33 cellular contexts compared by ENCODE assay signal in genomic region chr2:88711331-88711730, GRCh38.
"Had no signal": no experiment of that assay in that cellular context is flagged by ENCODE, and none has a peak within 500 bp of the region (broad histone marks: within the 10 kb centered on the region; RNA-seq: fewer than 3 reads in every experiment).

No MANE protein-coding gene starts in this region.

- H3K9me3 Mint-ChIP-seq: activated B cell treated with CpG ODN at 0.5 μM for 24 hours; activated CD8-positive, alpha-beta T cell treated with anti-CD3 and anti-CD28 coated beads for 36 hours; activated naive CD4-positive, alpha-beta T cell treated with anti-CD3 and anti-CD28 coated beads, Interleukin-2, amount 10 ng/mL, durations not matched to agents 7 days and 5 days; activated naive CD4-positive, alpha-beta T cell treated with anti-CD3 and anti-CD28 coated beads, Interleukin-2, amount 50 U/mL, for 72 hours; central memory CD8-positive, alpha-beta T cell; dendritic cell treated with granulocyte-macrophage colony-stimulating factor and Interleukin-4, amounts not matched to agents 40 ng/mL and 50 ng/mL, for 4 days; T-helper 2 cell treated with Interferon-gamma antibody and Interleukin-4, amounts not matched to agents 5 μg/mL and 100 μg/mL, for 36 hours had no signal

- FAIRE-seq: astrocyte, bronchial epithelial cell had no signal

- H3K27me3 Mint-ChIP-seq: activated B cell treated with CpG ODN at 0.5 μM for 24 hours; activated CD8-positive, alpha-beta T cell treated with anti-CD3 and anti-CD28 coated beads for 36 hours; activated naive CD4-positive, alpha-beta T cell treated with anti-CD3 and anti-CD28 coated beads, Interleukin-2, amount 10 ng/mL, durations not matched to agents 7 days and 5 days; activated naive CD8-positive, alpha-beta T cell treated with anti-CD3 and anti-CD28 coated beads, Interleukin-2, amount 10 ng/mL, durations not matched to agents 7 days and 5 days; central memory CD8-positive, alpha-beta T cell; dendritic cell treated with granulocyte-macrophage colony-stimulating factor and Interleukin-4, amounts not matched to agents 40 ng/mL and 50 ng/mL, for 4 days; T-helper 17 cell had no signal

- H3K36me3 ChIP-seq: brain microvascular endothelial cell, esophagus muscularis mucosa, gastrocnemius medialis, WERI-Rb-1 had no signal

- H3K4me1 ChIP-seq: foreskin keratinocyte had no signal

- H3K4me3 Mint-ChIP-seq: activated B cell treated with CpG ODN at 0.5 μM for 24 hours; activated CD8-positive, alpha-beta T cell treated with anti-CD3 and anti-CD28 coated beads for 36 hours; activated naive CD4-positive, alpha-beta T cell treated with anti-CD3 and anti-CD28 coated beads, Interleukin-2, amount 10 ng/mL, durations not matched to agents 7 days and 5 days; activated naive CD8-positive, alpha-beta T cell treated with anti-CD3 and anti-CD28 coated beads, Interleukin-2, amount 10 ng/mL, durations not matched to agents 7 days and 5 days; central memory CD8-positive, alpha-beta T cell; dendritic cell treated with granulocyte-macrophage colony-stimulating factor and Interleukin-4, amounts not matched to agents 40 ng/mL and 50 ng/mL, for 4 days; endodermal cell; T-helper 17 cell; T-helper 2 cell treated with Interferon-gamma antibody and Interleukin-4, amounts not matched to agents 5 μg/mL and 100 μg/mL, for 36 hours had no signal

- H3K4me1 Mint-ChIP-seq: activated B cell treated with CpG ODN at 0.5 μM for 24 hours; activated naive CD4-positive, alpha-beta T cell treated with anti-CD3 and anti-CD28 coated beads, Interleukin-2, amount 10 ng/mL, durations not matched to agents 7 days and 5 days; activated naive CD8-positive, alpha-beta T cell treated with anti-CD3 and anti-CD28 coated beads, Interleukin-2, amount 10 ng/mL, durations not matched to agents 7 days and 5 days had no signal

- H3K9me3 ChIP-seq: esophagus muscularis mucosa, gastrocnemius medialis had no signal

- H3K27ac ChIP-seq: brain microvascular endothelial cell, coronary artery, dorsolateral prefrontal cortex, esophagus muscularis mucosa, foreskin keratinocyte, gastrocnemius medialis, WERI-Rb-1 had no signal

- H3K27me3 ChIP-seq: brain microvascular endothelial cell, dorsolateral prefrontal cortex, esophagus muscularis mucosa, foreskin keratinocyte, gastrocnemius medialis had no signal

- H3K4me3 ChIP-seq: coronary artery, dorsolateral prefrontal cortex, esophagus muscularis mucosa, gastrocnemius medialis had no signal

- H3K27ac Mint-ChIP-seq: activated B cell treated with CpG ODN at 0.5 μM for 24 hours; activated CD8-positive, alpha-beta T cell treated with anti-CD3 and anti-CD28 coated beads for 36 hours; activated naive CD4-positive, alpha-beta T cell treated with anti-CD3 and anti-CD28 coated beads, Interleukin-2, amount 10 ng/mL, durations not matched to agents 7 days and 5 days; activated naive CD4-positive, alpha-beta T cell treated with anti-CD3 and anti-CD28 coated beads, Interleukin-2, amount 50 U/mL, for 72 hours; activated naive CD8-positive, alpha-beta T cell treated with anti-CD3 and anti-CD28 coated beads, Interleukin-2, amount 10 ng/mL, durations not matched to agents 7 days and 5 days; dendritic cell treated with granulocyte-macrophage colony-stimulating factor and Interleukin-4, amounts not matched to agents 40 ng/mL and 50 ng/mL, for 4 days; endodermal cell; T-helper 17 cell; T-helper 2 cell treated with Interferon-gamma antibody and Interleukin-4, amounts not matched to agents 5 μg/mL and 100 μg/mL, for 36 hours had no signal

- ATAC-seq: activated CD4-positive, CD25-positive, alpha-beta regulatory T cell treated with anti-CD3 and anti-CD28 coated beads, Interleukin-2, amount 50 U/mL, for 24 hours; activated CD8-positive, alpha-beta T cell treated with anti-CD3 and anti-CD28 coated beads for 36 hours; activated naive CD4-positive, alpha-beta T cell treated with anti-CD3 and anti-CD28 coated beads, Interleukin-2, amount 50 U/mL, for 72 hours; gastrocnemius medialis; T-helper 17 cell had no signal

- DNase-seq: activated B cell treated with CpG ODN at 0.5 μM for 24 hours; activated CD4-positive, alpha-beta T cell treated with anti-CD3 and anti-CD28 coated beads for 48 hours; activated CD4-positive, alpha-beta T cell treated with anti-CD3 and anti-CD28 coated beads, Interleukin-2, amount 50 U/mL, for 1 hour; activated CD4-positive, alpha-beta T cell treated with anti-CD3 and anti-CD28 coated beads, Interleukin-2, amount 50 U/mL, for 48 hours; activated CD8-positive, alpha-beta memory T cell treated with anti-CD3 and anti-CD28 coated beads for 24 hours; activated CD8-positive, alpha-beta T cell treated with anti-CD3 and anti-CD28 coated beads for 36 hours; activated gamma-delta T cell; activated naive CD4-positive, alpha-beta T cell; activated naive CD4-positive, alpha-beta T cell treated with anti-CD3 and anti-CD28 coated beads, Interleukin-2, amount 10 ng/mL, durations not matched to agents 7 days and 5 days; activated naive CD8-positive, alpha-beta T cell treated with anti-CD3 and anti-CD28 coated beads, Interleukin-2, amount 10 ng/mL, durations not matched to agents 7 days and 5 days; activated T-cell treated with anti-CD3 and anti-CD28 coated beads, Interleukin-2, amount 50 U/mL, for 48 hours; amniotic stem cell; anterior cingulate cortex; brain microvascular endothelial cell; dorsolateral prefrontal cortex; effector memory CD4-positive, alpha-beta T cell; endodermal cell; gastrocnemius medialis; glutamatergic neuron; T-helper 1 cell; T-helper 17 cell; T1000; WERI-Rb-1 had no signal
